In genomic region chr12:53345486-53346195, GRCh38 we compare ENCODE assay signal across 9 cellular contexts. TPM values are rescaled to one million over a fixed set of nuclear protein-coding genes. Genes with fewer than 3 reads are reported as not detected.
DNase-seq lines count a peak whose midpoint lies in the region; ATAC-seq, FAIRE-seq and TF ChIP-seq lines count a peak whose summit lies in the region.
"Had no signal": no experiment of that assay in that cellular context is flagged by ENCODE, and none has a peak within 500 bp of the region (broad histone marks: within the 10 kb centered on the region; RNA-seq: fewer than 3 reads in every experiment).

No MANE protein-coding gene starts in this region.

- peak overlapping the region; percentile 37 to 80 (median 72); a peak in 7 of 8 replicates for H3K4me3 ChIP-seq in H1 (ENCODE audit: extremely low read depth in 1 of 4, insufficient read depth in 2 of 4, low read depth in 3 of 4, low read length in 4 of 4)
- H3K4me3 ChIP-seq in neuron (ENCODE audit: low read length), result peak overlapping the region; percentile 50

- no peak for DNase-seq in Calu3
- peak; percentile 87 for DNase-seq in NCI-H82 treated with DMSO at 0.1 percent for 48 hours (lab: John Stamatoyannopoulos, UW; ENCODE audit: unreplicated experiment)
- peak in 1 of 2 experiments; percentile 52 for DNase-seq in H1 (ENCODE audit: low read depth in 1 of 2, low spot score in 2 of 2)

- H3K4me1 ChIP-seq in H1 (replicated peaks in 1 of 4; ENCODE audit: control insufficient read depth in 3 of 4, insufficient read depth in 4 of 4, low read length in 3 of 4), result peaks cover 0 to 15% (median 8%) of the 10 kb centered on the region in 4 experiments; a peak in 5 of 7 replicates
- H3K4me1 ChIP-seq in neuron (ENCODE audit: insufficient read depth, low read length), result peaks cover 5% of the 10 kb centered on the region

- H3K23ac ChIP-seq in H1 (ENCODE audit: insufficient read length), result no peak overlapping the region

- H4K5ac ChIP-seq in H1 (ENCODE audit: insufficient read length, low read depth, low read length), result no peak overlapping the region

- WGBS in H1 (ENCODE audit: extremely low coverage in 1 of 2, insufficient coverage in 1 of 2, insufficient read length in 1 of 2, insufficient replicate concordance in 2 of 2, low coverage in 1 of 2, low lambda C conversion rate in 2 of 2, missing lambda C conversion rate in 1 of 2), 2 experiments, result 25% methylated on average over 10 of the region's 10 CpGs; no CpG with 5 or more reads in 1 of the 2 experiments

- peak overlapping the region; percentile 85 for H3K4me3 Mint-ChIP-seq in Calu3 (ENCODE audit: low read depth, unreplicated experiment)

- H3K27ac Mint-ChIP-seq in Calu3 (ENCODE audit: unreplicated experiment), result peak overlapping the region; percentile 40

- TF ChIP-seq CTCF in Calu3 (IDR thresholded peaks at IDR 0.05; ENCODE audit: unreplicated experiment) (no peak), H1 (IDR thresholded peaks at IDR 0.05; ENCODE audit: control extremely low read depth in 1 of 3, insufficient read depth in 1 of 3, low read depth in 1 of 3, low read length in 3 of 3) (no peak)

- H2BK5ac ChIP-seq in H1 (ENCODE audit: low read depth, low read length), result no peak overlapping the region

- peak overlapping the region; percentile 15; the same call in 1 of the 2 replicates for H2AFZ ChIP-seq in H1 (ENCODE audit: low read length)
- no peak overlapping the region for H2AFZ ChIP-seq in neuron (ENCODE audit: low read depth, low read length)

- H4K8ac ChIP-seq in H1 (ENCODE audit: extremely low read depth, insufficient read depth, low read length), result no peak overlapping the region; the same call in 1 of the 2 replicates

- H3K27me3 Mint-ChIP-seq in Calu3 (ENCODE audit: unreplicated experiment), result peaks cover 51% of the 10 kb centered on the region

- no peak overlapping the region for H2BK15ac ChIP-seq in H1 (ENCODE audit: low read length)

- no peaks in the 10 kb centered on the region for H3K79me1 ChIP-seq in H1 (ENCODE audit: low read depth, low read length)

- TF ChIP-seq EP300 in H1 (IDR thresholded peaks at IDR 0.05; ENCODE audit: borderline replicate concordance in 1 of 2, low read depth in 2 of 2, low read length in 2 of 2), result no peak

- H3K36me3 Mint-ChIP-seq in Calu3 (ENCODE audit: insufficient read depth, unreplicated experiment), result peaks cover 6% of the 10 kb centered on the region

- H3K36me3 ChIP-seq in H1 (ENCODE audit: control insufficient read depth in 2 of 4, insufficient read depth in 4 of 4, low read length in 3 of 4), result no peaks in the 10 kb centered on the region
- no peaks in the 10 kb centered on the region for H3K36me3 ChIP-seq in neuron (ENCODE audit: insufficient read depth, low read length)

- H3K27me3 ChIP-seq in H1 (replicated peaks in 1 of 4; ENCODE audit: control insufficient read depth in 3 of 4, extremely low read depth in 1 of 4, insufficient read depth in 3 of 4, low read length in 3 of 4) (peaks cover 3 to 13% (median 8%) of the 10 kb centered on the region in 4 experiments; a peak in 4 of 7 replicates), neuron (ENCODE audit: insufficient read depth, low read length) (peaks cover 16% of the 10 kb centered on the region)

- H3K27ac ChIP-seq in H1 (ENCODE audit: low read depth, low read length), result no peak overlapping the region

- no peaks in the 10 kb centered on the region for H4K20me1 ChIP-seq in H1 (replicated peaks in 1 of 2; ENCODE audit: control insufficient read depth in 1 of 2, insufficient read depth in 2 of 2, low read length in 2 of 2)

- no peaks in the 10 kb centered on the region for H3K9me3 Mint-ChIP-seq in Calu3 (ENCODE audit: low read depth, unreplicated experiment)

- H3K14ac ChIP-seq in H1 (ENCODE audit: insufficient read length), result no peak overlapping the region

- no peak overlapping the region for H3K56ac ChIP-seq in H1 (replicated peaks; ENCODE audit: insufficient read length, low read depth, low read length)

- H2BK20ac ChIP-seq in H1 (ENCODE audit: low read length), result peak overlapping the region; percentile 87; the same call in 1 of the 2 replicates

- BruUV-seq in Calu3 (replicated peaks; lab: Mats Ljungman, UMichigan), result no TSS peak

- no peak for FAIRE-seq in H1 (lab: Jason Lieb, UNC)

- peaks cover 3% of the 10 kb centered on the region; the same call in 1 of the 2 replicates for H3K23me2 ChIP-seq in H1 (ENCODE audit: low read depth, low read length)

- TF ChIP-seq RAD21 in H1 (IDR thresholded peaks at IDR 0.05 in 1 of 2, conservative IDR thresholded peaks at IDR 0.05 in 1 of 2; ENCODE audit: low read depth in 2 of 2, low read length in 2 of 2), result no peak

- no peak for ATAC-seq in GM19395 (IDR thresholded peaks at IDR 0.05; ENCODE audit: unreplicated experiment)
- no peak for ATAC-seq in HG02678 (IDR thresholded peaks at IDR 0.05; ENCODE audit: unreplicated experiment)
- ATAC-seq in HG03135 (IDR thresholded peaks at IDR 0.05; ENCODE audit: unreplicated experiment), result no peak
- no peak for ATAC-seq in GM18861 (IDR thresholded peaks at IDR 0.05; ENCODE audit: unreplicated experiment)

- peak overlapping the region; percentile 5 for H4K91ac ChIP-seq in H1 (replicated peaks; ENCODE audit: insufficient read length, low read length)

- H3K9ac ChIP-seq in H1 (replicated peaks in 1 of 4; ENCODE audit: extremely low read depth in 1 of 4, low read depth in 3 of 4, low read length in 3 of 4), result 0 out of 7 replicates have a peak overlapping the region, but pooled peaks of 1 of the 4 experiments have one; percentile 7

- H3K4me2 ChIP-seq in H1 (ENCODE audit: insufficient read depth in 1 of 2, low read depth in 2 of 2, low read length in 2 of 2), result peak overlapping the region; percentile 34 to 96

- H2BK120ac ChIP-seq in H1 (replicated peaks; ENCODE audit: low read depth, low read length), result no peak overlapping the region

- H3K18ac ChIP-seq in H1 (ENCODE audit: extremely low read depth, low read length), result peak overlapping the region; percentile 79

- H3K79me2 ChIP-seq in H1 (ENCODE audit: control insufficient read depth in 1 of 2, insufficient read depth in 2 of 2, low read length in 2 of 2), result no peaks in the 10 kb centered on the region

- no peak for TF ChIP-seq POLR2A in H1 (IDR thresholded peaks at IDR 0.05; ENCODE audit: control extremely low read depth in 1 of 2, low read depth in 2 of 2, low read length in 2 of 2)

- no peak overlapping the region for H2AK5ac ChIP-seq in H1 (ENCODE audit: low read depth, low read length)

- no peaks in the 10 kb centered on the region for H3K9me3 ChIP-seq in H1 (ENCODE audit: insufficient read depth in 2 of 2, low read depth in 1 of 2, low read length in 1 of 2)
- no peaks in the 10 kb centered on the region for H3K9me3 ChIP-seq in neuron (ENCODE audit: low read length)

- H2BK12ac ChIP-seq in H1 (ENCODE audit: low read depth, low read length), result peak overlapping the region; percentile 75; the same call in 1 of the 2 replicates

- POLR2A ChIA-PET in H1 (lab: Charles Lee; ENCODE audit: partially characterized antibody), result interaction anchor here (0.6 to 3.6 kb wide), 22 partner anchors 9 to 165 kb away, joined by 3 to 19 read pairs (median 6); partner anchors contain the start of genes AAAS, PFDN5, PRR13 and SP1

- CTCF ChIA-PET in Calu3 (lab: Charles Lee) (interaction anchor here (0.5 to 2.4 kb wide), 8 partner anchors 16 to 83 kb away, joined by 3 to 15 read pairs (median 5); partner anchors contain the start of genes AAAS and MYG1), H1 (lab: Charles Lee; ENCODE audit: partially characterized antibody) (interaction anchor here (0.8 to 21.3 kb wide), 20 partner anchors 11 to 290 kb away, joined by 3 to 381 read pairs (median 4); partner anchors contain the start of genes AAAS, AMHR2, PFDN5 and SP1)

- intact Hi-C loops in Calu3 (cut with micrococcal nuclease; ENCODE audit: unreplicated experiment), result no loop called here

- H3K4ac ChIP-seq in H1 (replicated peaks; ENCODE audit: insufficient read length, low read depth, low read length), result no peak overlapping the region

- H3K4me1 Mint-ChIP-seq in Calu3 (ENCODE audit: low read depth, unreplicated experiment), result no peaks in the 10 kb centered on the region

RNA-seq across cellular contexts. Expression of gene SP7, which starts 9.5 kb away (rescaled TPM):
- total RNA-seq in Calu3 (2022), result not detected in 2 replicates
- total RNA-seq in H1 (2021; fragmentation: NEBNext Ultra II Directional; extraction: Animal tissue kit (Norgen Biotek cat#: 25700)), result 0.13 TPM in 1 of 2 replicates, not detected in the other
- 0.12 and 0.27 TPM in 2 replicates for polyA plus RNA-seq in H1 (2011; rRNA removed)
- 0.09 TPM for polyA plus RNA-seq in H1 (2011; cell fraction: cytosol; rRNA removed)
- polyA plus RNA-seq in H1 (2011; cell fraction: nucleus; rRNA removed), result 0.26 TPM
- 0.09 to 0.19 TPM in 2 of 4 replicates, not detected in the others for polyA plus RNA-seq in H1 (2012, experiment 1 of 2)
- polyA plus RNA-seq in H1 (2012, experiment 2 of 2), result 0.05 TPM
- 0.06 TPM for polyA plus RNA-seq in H1 (2013, experiment 1 of 2)
- polyA plus RNA-seq in H1 (2013, experiment 2 of 2), result 0.07 TPM
- 0.07 TPM in 1 of 2 replicates, not detected in the other for polyA minus RNA-seq in H1 (2011; rRNA and poly(A)+ RNA removed)
- polyA minus RNA-seq in H1 (2011; cell fraction: cytosol; rRNA and poly(A)+ RNA removed), result not detected
- polyA minus RNA-seq in H1 (2011; cell fraction: nucleus; rRNA and poly(A)+ RNA removed), result not detected
- total RNA-seq: HT1080 had no signal

RNA-seq across cellular contexts. Expression of gene AAAS, which starts 24.2 kb away (rescaled TPM):
- total RNA-seq in Calu3 (2022), result 31.0 and 33.6 TPM in 2 replicates
- 66.1 and 68.2 TPM in 2 replicates for total RNA-seq in H1 (2021; fragmentation: NEBNext Ultra II Directional; extraction: Animal tissue kit (Norgen Biotek cat#: 25700))
- polyA plus RNA-seq in H1 (2011; rRNA removed), result 97.6 and 126 TPM in 2 replicates
- polyA plus RNA-seq in H1 (2011; cell fraction: cytosol; rRNA removed), result 90.7 TPM
- polyA plus RNA-seq in H1 (2011; cell fraction: nucleus; rRNA removed), result 257 TPM
- polyA plus RNA-seq in H1 (2012, experiment 1 of 2), result 73.7 to 86.9 TPM (median 80.7 TPM) in 4 replicates
- 105 TPM for polyA plus RNA-seq in H1 (2012, experiment 2 of 2)
- polyA plus RNA-seq in H1 (2013, experiment 1 of 2), result 49.6 TPM
- polyA plus RNA-seq in H1 (2013, experiment 2 of 2), result 48.5 TPM
- polyA minus RNA-seq in H1 (2011; rRNA and poly(A)+ RNA removed), result 89.5 and 96.8 TPM in 2 replicates
- polyA minus RNA-seq in H1 (2011; cell fraction: cytosol; rRNA and poly(A)+ RNA removed), result 52.4 TPM
- polyA minus RNA-seq in H1 (2011; cell fraction: nucleus; rRNA and poly(A)+ RNA removed), result 69.1 TPM

RNA-seq across cellular contexts. Expression of gene SP1, which starts 34.3 kb away (rescaled TPM):
- 52.5 and 58.0 TPM in 2 replicates for total RNA-seq in Calu3 (2022)
- total RNA-seq in H1 (2021; fragmentation: NEBNext Ultra II Directional; extraction: Animal tissue kit (Norgen Biotek cat#: 25700)), result 75.2 and 79.1 TPM in 2 replicates
- polyA plus RNA-seq in H1 (2011; rRNA removed), result 46.4 and 50.7 TPM in 2 replicates
- 46.5 TPM for polyA plus RNA-seq in H1 (2011; cell fraction: cytosol; rRNA removed)
- polyA plus RNA-seq in H1 (2011; cell fraction: nucleus; rRNA removed), result 57.0 TPM
- polyA plus RNA-seq in H1 (2012, experiment 1 of 2), result 31.5 to 43.2 TPM (median 36.7 TPM) in 4 replicates
- polyA plus RNA-seq in H1 (2012, experiment 2 of 2), result 3.7 TPM
- 28.2 TPM for polyA plus RNA-seq in H1 (2013, experiment 1 of 2)
- polyA plus RNA-seq in H1 (2013, experiment 2 of 2), result 26.0 TPM
- 305 and 315 TPM in 2 replicates for polyA minus RNA-seq in H1 (2011; rRNA and poly(A)+ RNA removed)
- polyA minus RNA-seq in H1 (2011; cell fraction: cytosol; rRNA and poly(A)+ RNA removed), result 74.6 TPM
- polyA minus RNA-seq in H1 (2011; cell fraction: nucleus; rRNA and poly(A)+ RNA removed), result 82.8 TPM

RNA-seq across cellular contexts. Expression of gene MYG1, which starts 46.1 kb away (rescaled TPM):
- 29.7 and 32.4 TPM in 2 replicates for total RNA-seq in Calu3 (2022)
- total RNA-seq in H1 (2021; fragmentation: NEBNext Ultra II Directional; extraction: Animal tissue kit (Norgen Biotek cat#: 25700)), result 77.1 and 83.3 TPM in 2 replicates
- polyA plus RNA-seq in H1 (2011; rRNA removed), result 104 and 117 TPM in 2 replicates
- 111 TPM for polyA plus RNA-seq in H1 (2011; cell fraction: cytosol; rRNA removed)
- polyA plus RNA-seq in H1 (2011; cell fraction: nucleus; rRNA removed), result 81.8 TPM
- polyA plus RNA-seq in H1 (2012, experiment 1 of 2), result 59.1 to 112 TPM (median 97.9 TPM) in 4 replicates
- 132 TPM for polyA plus RNA-seq in H1 (2012, experiment 2 of 2)
- 80.4 TPM for polyA plus RNA-seq in H1 (2013, experiment 1 of 2)
- 83.6 TPM for polyA plus RNA-seq in H1 (2013, experiment 2 of 2)
- polyA minus RNA-seq in H1 (2011; rRNA and poly(A)+ RNA removed), result 52.0 and 52.2 TPM in 2 replicates
- 47.0 TPM for polyA minus RNA-seq in H1 (2011; cell fraction: cytosol; rRNA and poly(A)+ RNA removed)
- 26.4 TPM for polyA minus RNA-seq in H1 (2011; cell fraction: nucleus; rRNA and poly(A)+ RNA removed)

RNA-seq across cellular contexts. Expression of gene PFDN5, which starts 50.3 kb away (rescaled TPM):
- total RNA-seq in Calu3 (2022), result 178 and 185 TPM in 2 replicates
- 265 and 290 TPM in 2 replicates for total RNA-seq in H1 (2021; fragmentation: NEBNext Ultra II Directional; extraction: Animal tissue kit (Norgen Biotek cat#: 25700))
- 339 and 630 TPM in 2 replicates for polyA plus RNA-seq in H1 (2011; rRNA removed)
- 592 TPM for polyA plus RNA-seq in H1 (2011; cell fraction: cytosol; rRNA removed)
- polyA plus RNA-seq in H1 (2011; cell fraction: nucleus; rRNA removed), result 261 TPM
- 512 to 579 TPM (median 537 TPM) in 4 replicates for polyA plus RNA-seq in H1 (2012, experiment 1 of 2)
- 520 TPM for polyA plus RNA-seq in H1 (2012, experiment 2 of 2)
- 287 TPM for polyA plus RNA-seq in H1 (2013, experiment 1 of 2)
- 287 TPM for polyA plus RNA-seq in H1 (2013, experiment 2 of 2)
- polyA minus RNA-seq in H1 (2011; rRNA and poly(A)+ RNA removed), result 146 and 213 TPM in 2 replicates
- polyA minus RNA-seq in H1 (2011; cell fraction: cytosol; rRNA and poly(A)+ RNA removed), result 69.1 TPM
- 150 TPM for polyA minus RNA-seq in H1 (2011; cell fraction: nucleus; rRNA and poly(A)+ RNA removed)
